In the genomic region with DNA sequence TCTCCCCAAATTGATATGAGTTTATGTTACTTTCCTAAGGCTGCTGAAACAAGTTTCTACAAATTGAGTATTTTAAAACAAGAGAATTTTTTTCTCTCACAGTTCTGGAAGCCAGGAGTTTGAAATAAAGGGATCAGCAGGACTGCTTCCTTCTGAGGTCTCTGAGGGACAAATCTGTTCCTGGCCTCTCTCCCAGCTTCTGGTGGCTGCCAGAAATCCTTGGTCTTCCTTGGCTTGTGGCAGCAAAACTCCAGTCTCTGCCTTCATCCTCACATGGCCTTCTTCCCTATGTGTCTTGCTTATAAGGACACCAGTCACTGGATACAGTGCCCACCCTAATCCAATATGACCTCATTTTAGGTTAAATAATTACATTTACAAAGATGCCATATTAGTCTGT, we compare ENCODE assay signal across 20 cellular contexts.
"Had no signal": no experiment of that assay in that cellular context is flagged by ENCODE, and none has a peak within 500 bp of the region (broad histone marks: within the 10 kb centered on the region; RNA-seq: fewer than 3 reads in every experiment).

No MANE protein-coding gene starts in this region.

- ATAC-seq: gastrocnemius medialis; heart left ventricle; naive thymus-derived CD8-positive, alpha-beta T cell; pancreas; stimulated activated naive B cell treated with anti-CD40 and anti-IgM and Interleukin-4, amounts not matched to agents 10 μg/mL and 1 μg/mL and 100 μg/mL, for 72 hours had no signal

- H3K36me3 ChIP-seq: gastrocnemius medialis, heart left ventricle, pancreas, spleen, thyroid gland had no signal

- DNase-seq: activated CD4-positive, alpha-beta memory T cell treated with anti-CD3 and anti-CD28 coated beads, Interleukin-2, amount 10 ng/mL, durations not matched to agents 7 days and 5 days; activated CD4-positive, alpha-beta T cell treated with anti-CD3 and anti-CD28 coated beads for 48 hours; activated CD4-positive, CD25-positive, alpha-beta regulatory T cell; activated naive CD4-positive, alpha-beta T cell treated with Interleukin-2 at 50 U/mL for 16 hours; activated naive CD8-positive, alpha-beta T cell treated with anti-CD3 and anti-CD28 coated beads, Interleukin-2, amount 10 ng/mL, durations not matched to agents 7 days and 5 days; activated T-cell treated with anti-CD3 and anti-CD28 coated beads, Interleukin-2, amount 50 U/mL, for 1 hour; aorta; cortex of kidney; effector CD4-positive, alpha-beta T cell; heart left ventricle; immature natural killer cell; mesenchymal stem cell; naive thymus-derived CD8-positive, alpha-beta T cell; pancreas; spleen; stimulated activated naive B cell treated with anti-CD40 and anti-IgM and Interleukin-4, amounts not matched to agents 10 μg/mL and 1 μg/mL and 100 μg/mL, for 72 hours; T-helper 1 cell; T-helper 9 cell; thyroid gland had no signal

- H3K27me3 ChIP-seq: gastrocnemius medialis, heart left ventricle, pancreas, spleen, thyroid gland had no signal

- H3K27ac ChIP-seq: gastrocnemius medialis, heart left ventricle, pancreas, spleen, thyroid gland had no signal

- H3K4me1 ChIP-seq: gastrocnemius medialis, heart left ventricle, pancreas, spleen, thyroid gland had no signal

- H3K4me3 ChIP-seq: gastrocnemius medialis, heart left ventricle, pancreas, spleen, thyroid gland had no signal

- H3K9me3 ChIP-seq: gastrocnemius medialis, heart left ventricle, pancreas, thyroid gland had no signal
